28 cellular contexts compared by ENCODE assay signal in the genomic region with DNA sequence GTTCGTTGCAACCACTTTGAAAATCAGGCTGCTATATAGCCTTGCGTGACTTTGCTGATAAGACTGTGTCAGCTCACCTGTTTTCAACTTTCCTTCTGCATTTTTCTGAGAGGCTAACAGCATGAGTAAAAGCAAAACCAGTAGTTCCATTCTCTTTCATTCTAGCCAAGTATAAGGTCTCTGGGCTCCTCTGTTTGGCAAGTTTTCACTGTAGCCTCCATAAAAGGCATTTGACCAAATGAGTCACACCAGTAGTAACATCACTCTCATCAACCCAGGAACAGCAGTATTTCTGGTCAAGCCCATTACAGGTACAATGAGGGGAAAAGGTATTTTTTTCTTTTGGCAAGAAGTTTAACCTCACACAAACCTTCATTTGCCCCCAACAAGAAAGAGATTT.
A peak's percentile ranks its signal among the peaks of the same experiment; 100 is the strongest.
DNase-seq lines count a peak whose midpoint lies in the region; ATAC-seq, FAIRE-seq and TF ChIP-seq lines count a peak whose summit lies in the region.
"Had no signal": no experiment of that assay in that cellular context is flagged by ENCODE, and none has a peak within 500 bp of the region (broad histone marks: within the 10 kb centered on the region; RNA-seq: fewer than 3 reads in every experiment).

No MANE protein-coding gene starts in this region.

- in situ Hi-C loops in GM12878 (cut with MboI): no loop called here

- H3K27ac ChIP-seq in GM12878 (ENCODE audit: control insufficient read depth, insufficient read depth) (no peak overlapping the region), SJCRH30 (no peak overlapping the region), colonic mucosa (no peak overlapping the region), left ventricle myocardium inferior (replicated peaks) (no peak overlapping the region)
- H3K27ac ChIP-seq: BLaER1 treated with 17β-estradiol and CSF1 and Interleukin-3, amounts not matched to agents 10 nM and 100 nM; heart right ventricle; suprapubic skin had no signal

- no peak overlapping the region for H3K27ac Mint-ChIP-seq in natural killer cell
- H3K27ac Mint-ChIP-seq: activated CD8-positive, alpha-beta memory T cell treated with anti-CD3 and anti-CD28 coated beads, Interleukin-2, amount 10 ng/mL, durations not matched to agents 7 days and 5 days; activated naive CD4-positive, alpha-beta T cell treated with anti-CD3 and anti-CD28 coated beads for 36 hours; memory B cell had no signal

- H3K4me1 ChIP-seq in GM12878 (ENCODE audit: control insufficient read depth, insufficient read depth, low read length): no peaks in the 10 kb centered on the region
- no peaks in the 10 kb centered on the region for H3K4me1 ChIP-seq in SJCRH30
- no peaks in the 10 kb centered on the region for H3K4me1 ChIP-seq in colonic mucosa
- peaks cover 21% of the 10 kb centered on the region for H3K4me1 ChIP-seq in left ventricle myocardium inferior
- H3K4me1 ChIP-seq: BLaER1 treated with 17β-estradiol and CSF1 and Interleukin-3, amounts not matched to agents 10 nM and 100 nM; suprapubic skin had no signal

- H3K9ac ChIP-seq in GM12878 (ENCODE audit: control insufficient read depth, insufficient read depth, low read length) (no peak overlapping the region), colonic mucosa (ENCODE audit: low read depth in 2 of 2, low read length in 2 of 2) (no peak overlapping the region)
- H3K9ac ChIP-seq: BLaER1 treated with 17β-estradiol and CSF1 and Interleukin-3, amounts not matched to agents 10 nM and 100 nM; SK-N-SH had no signal

- H3K9me3 Mint-ChIP-seq in natural killer cell: peaks cover 17 to 32% of the 10 kb centered on the region in 2 donors
- H3K9me3 Mint-ChIP-seq: activated naive CD4-positive, alpha-beta T cell treated with anti-CD3 and anti-CD28 coated beads for 36 hours had no signal

- no peaks in the 10 kb centered on the region for H3K9me3 ChIP-seq in GM12878 (replicated peaks; ENCODE audit: control insufficient read depth, insufficient read depth, low read length)
- no peaks in the 10 kb centered on the region for H3K9me3 ChIP-seq in SJCRH30 (replicated peaks)
- H3K9me3 ChIP-seq in colonic mucosa: no peaks in the 10 kb centered on the region
- H3K9me3 ChIP-seq in left ventricle myocardium inferior (replicated peaks): peaks cover 15% of the 10 kb centered on the region
- H3K9me3 ChIP-seq: BLaER1 treated with 17β-estradiol and CSF1 and Interleukin-3, amounts not matched to agents 10 nM and 100 nM; SK-N-SH; suprapubic skin had no signal

- DNase-seq in ELR (ENCODE audit: low read depth) (peak; percentile 12), LHCN-M2 (ENCODE audit: low read depth) (peak; percentile 2), GM12878 (ENCODE audit: low read depth, low spot score) (no peak), iris pigment epithelial cell (ENCODE audit: low read depth) (peak; percentile 17), SJCRH30 (no peak), colonic mucosa (no peak), left ventricle myocardium inferior (no peak), natural killer cell (no peak)
- DNase-seq: activated CD4-positive, alpha-beta T cell treated with anti-CD3 and anti-CD28 coated beads, Interleukin-2, amount 50 U/mL, for 1 hour; activated CD8-positive, alpha-beta memory T cell treated with anti-CD3 and anti-CD28 coated beads, Interleukin-2, amount 10 ng/mL, durations not matched to agents 7 days and 5 days; activated naive CD4-positive, alpha-beta T cell treated with anti-CD3 and anti-CD28 coated beads for 36 hours; amniotic stem cell; caudate nucleus; COR-L47; heart right ventricle; Karpas-422; left cardiac atrium; NCI-H1092; NCI-H187; NCI-H526; SK-N-SH; small intestine; stimulated activated CD4-positive, alpha-beta T cell treated with anti-CD3 and anti-CD28 coated beads, Interleukin-2, amount 100 ng/mL, for 24 hours had no signal

- H3K27me3 Mint-ChIP-seq in natural killer cell (ENCODE audit: low read depth in 2 of 2): no peaks in the 10 kb centered on the region
- H3K27me3 Mint-ChIP-seq: activated CD8-positive, alpha-beta memory T cell treated with anti-CD3 and anti-CD28 coated beads, Interleukin-2, amount 10 ng/mL, durations not matched to agents 7 days and 5 days; memory B cell had no signal

- TF ChIP-seq RAD21 in GM12878 (IDR thresholded peaks at IDR 0.05; ENCODE audit: insufficient read depth, low read depth, low read length): no peak

- no peak for FAIRE-seq in GM12878 (lab: Jason Lieb, UNC)
- FAIRE-seq: endothelial cell of umbilical vein, GM12891, small intestine had no signal

- ATAC-seq in GM12878 (peak; percentile 52), natural killer cell (no peak)
- ATAC-seq: activated CD8-positive, alpha-beta memory T cell treated with anti-CD3 and anti-CD28 coated beads, Interleukin-2, amount 10 ng/mL, durations not matched to agents 7 days and 5 days; heart right ventricle had no signal

- no peak overlapping the region for H3K4me2 ChIP-seq in GM12878 (ENCODE audit: control insufficient read depth, insufficient read depth)
- H3K4me2 ChIP-seq: BLaER1 treated with 17β-estradiol and CSF1 and Interleukin-3, amounts not matched to agents 10 nM and 100 nM; SK-N-SH had no signal

- SMC1A ChIA-PET in GM12878 (lab: Charles Lee; ENCODE audit: uncharacterized antibody, unreplicated experiment): no interaction called here

- RAD21 ChIA-PET in GM12878 (lab: Charles Lee; ENCODE audit: unreplicated experiment): no interaction called here

- no peaks in the 10 kb centered on the region for H3K4me1 Mint-ChIP-seq in natural killer cell
- H3K4me1 Mint-ChIP-seq: activated CD8-positive, alpha-beta memory T cell treated with anti-CD3 and anti-CD28 coated beads, Interleukin-2, amount 10 ng/mL, durations not matched to agents 7 days and 5 days; memory B cell had no signal

- H3K36me3 ChIP-seq in GM12878 (ENCODE audit: control insufficient read depth in 2 of 2, insufficient read depth in 2 of 2, low read length in 1 of 2): no peaks in the 10 kb centered on the region
- H3K36me3 ChIP-seq in SJCRH30: no peaks in the 10 kb centered on the region
- H3K36me3 ChIP-seq in colonic mucosa: no peaks in the 10 kb centered on the region
- H3K36me3 ChIP-seq in left ventricle myocardium inferior: no peaks in the 10 kb centered on the region
- H3K36me3 ChIP-seq: BLaER1 treated with 17β-estradiol and CSF1 and Interleukin-3, amounts not matched to agents 10 nM and 100 nM; heart right ventricle; suprapubic skin had no signal

- no peak for TF ChIP-seq CTCF in GM12878 (IDR thresholded peaks at IDR 0.05 in 2 of 3, conservative IDR thresholded peaks at IDR 0.05 in 1 of 3; ENCODE audit: control insufficient read depth in 2 of 3, extremely low read depth in 1 of 3, insufficient read depth in 1 of 3, low read depth in 3 of 3, low read length in 3 of 3)
- no peak for TF ChIP-seq CTCF in colonic mucosa (IDR thresholded peaks at IDR 0.05)
- TF ChIP-seq CTCF in left ventricle myocardium inferior (IDR thresholded peaks at IDR 0.05; ENCODE audit: borderline replicate concordance): no peak
- no peak for TF ChIP-seq CTCF in natural killer cell (IDR thresholded peaks at IDR 0.05)

- TF ChIP-seq EP300 in GM12878 (IDR thresholded peaks at IDR 0.05; ENCODE audit: borderline replicate concordance in 1 of 2, control insufficient read depth in 1 of 2, low read depth in 2 of 2, low read length in 2 of 2): no peak

- 36% methylated on average over 2 of the region's 2 CpGs for WGBS in GM12878 (ENCODE audit: insufficient coverage, insufficient replicate concordance, low lambda C conversion rate, missing lambda C conversion rate)

- no peak overlapping the region for H2AFZ ChIP-seq in GM12878 (ENCODE audit: control insufficient read depth, low read depth, low read length)

- H3K79me2 ChIP-seq in GM12878 (ENCODE audit: control insufficient read depth, insufficient read depth, low read length): no peaks in the 10 kb centered on the region

- CTCF ChIA-PET in GM12878 (lab: Yijun Ruan, JAX): no interaction called here

- peaks cover 15% of the 10 kb centered on the region for H3K36me3 Mint-ChIP-seq in natural killer cell
- H3K36me3 Mint-ChIP-seq: activated CD8-positive, alpha-beta memory T cell treated with anti-CD3 and anti-CD28 coated beads, Interleukin-2, amount 10 ng/mL, durations not matched to agents 7 days and 5 days; memory B cell had no signal

- no peaks in the 10 kb centered on the region for H4K20me1 ChIP-seq in GM12878 (ENCODE audit: control insufficient read depth, insufficient read depth)
- H4K20me1 ChIP-seq: BLaER1 treated with 17β-estradiol and CSF1 and Interleukin-3, amounts not matched to agents 10 nM and 100 nM had no signal

- H3K4me3 ChIP-seq in GM12878 (no peak overlapping the region), SJCRH30 (no peak overlapping the region), colonic mucosa (no peak overlapping the region), left ventricle myocardium inferior (no peak overlapping the region)
- H3K4me3 ChIP-seq: BLaER1 treated with 17β-estradiol and CSF1 and Interleukin-3, amounts not matched to agents 10 nM and 100 nM; heart right ventricle; suprapubic skin had no signal

- BruUV-seq in GM12878 (replicated peaks; lab: Mats Ljungman, UMichigan): no TSS peak

- no peaks in the 10 kb centered on the region for H3K27me3 ChIP-seq in GM12878 (replicated peaks in 1 of 2; ENCODE audit: control insufficient read depth in 2 of 2, insufficient read depth in 2 of 2, low read length in 1 of 2)
- H3K27me3 ChIP-seq in SJCRH30: no peaks in the 10 kb centered on the region
- no peaks in the 10 kb centered on the region for H3K27me3 ChIP-seq in colonic mucosa
- no peaks in the 10 kb centered on the region for H3K27me3 ChIP-seq in left ventricle myocardium inferior (ENCODE audit: low read depth)
- H3K27me3 ChIP-seq: BLaER1 treated with 17β-estradiol and CSF1 and Interleukin-3, amounts not matched to agents 10 nM and 100 nM; heart right ventricle; suprapubic skin had no signal

- no peak for TF ChIP-seq POLR2A in GM12878 (IDR thresholded peaks at IDR 0.05; ENCODE audit: low read depth, low read length)

- POLR2A ChIA-PET in GM12878 (lab: Charles Lee): no interaction called here

- no peak overlapping the region for H3K4me3 Mint-ChIP-seq in natural killer cell
- H3K4me3 Mint-ChIP-seq: activated CD8-positive, alpha-beta memory T cell treated with anti-CD3 and anti-CD28 coated beads, Interleukin-2, amount 10 ng/mL, durations not matched to agents 7 days and 5 days; activated naive CD4-positive, alpha-beta T cell treated with anti-CD3 and anti-CD28 coated beads for 36 hours; memory B cell had no signal

- intact Hi-C loops in GM12878 (cut with micrococcal nuclease; ENCODE audit: unreplicated experiment): no loop called here
- intact Hi-C loops in colonic mucosa (cut with DNase I): no loop called here
- intact Hi-C loops in left ventricle myocardium inferior (cut with micrococcal nuclease): no loop called here
- intact Hi-C loops in natural killer cell (cut with micrococcal nuclease): no loop called here

TF ChIP-seq in GM12878, 131 proteins besides CTCF, POLR2A, EP300 and RAD21 (continues in another document):
- no peak for TF ChIP-seq FOXK2 (IDR thresholded peaks at IDR 0.05)

Comparison
In these comparisons a context has a peak if more than half of its experiments do, and no peak if none do; other contexts are left out.
1. DNase-seq: peak in ELR (single experiment), LHCN-M2 (single experiment) and iris pigment epithelial cell (single experiment); none in GM12878 (single experiment), SJCRH30 (0 of 2), colonic mucosa (single experiment), left ventricle myocardium inferior (single experiment) and natural killer cell (single experiment).